1 cellular context compared by ENCODE assay signal in genomic region chr12:49623142-49623899, GRCh38.
A peak's percentile ranks its signal among the peaks of the same experiment; 100 is the strongest.
TF ChIP-seq lines count a peak whose summit lies in the region.

PRPF40B (plus strand) TSS chr12:49623561; CDS start chr12:49623591, 30 bp downstream.

TF ChIP-seq in HepG2, 621 proteins besides CTCF, POLR2A, EP300 and RAD21 (continued from another document and continues in another):
- TF ChIP-seq AFF4 (CRISPR knock-in tag; IDR thresholded peaks at IDR 0.05) (no peak), ARID2 (CRISPR knock-in tag; IDR thresholded peaks at IDR 0.05; ENCODE audit: borderline replicate concordance) (no peak), ATM (IDR thresholded peaks at IDR 0.05; ENCODE audit: borderline replicate concordance) (no peak), ZNF891 (CRISPR knock-in tag; IDR thresholded peaks at IDR 0.05) (0 out of 2 replicates have a peak, but pooled peaks have one; percentile 40), NCOA5 (CRISPR knock-in tag; IDR thresholded peaks at IDR 0.05) (no peak), MAFF (IDR thresholded peaks at IDR 0.05; ENCODE audit: low read depth, low read length) (no peak), ZNF7 (CRISPR knock-in tag; IDR thresholded peaks at IDR 0.05) (no peak), RBM39 (IDR thresholded peaks at IDR 0.05; ENCODE audit: low read depth, low read length, poor library complexity, severe bottlenecking) (no peak), STAT5B (CRISPR knock-in tag; IDR thresholded peaks at IDR 0.05) (no peak), TOPORS (CRISPR knock-in tag; IDR thresholded peaks at IDR 0.05) (peak; percentile 49; the same call in 1 of the 2 replicates), XRCC5 (optimal IDR thresholded peaks at IDR 0.05; ENCODE audit: low read length) (peak; percentile 30), ZSCAN21 (CRISPR knock-in tag; IDR thresholded peaks at IDR 0.05; ENCODE audit: borderline replicate concordance) (no peak; the same call in 1 of the 2 replicates), ZNF678 (CRISPR knock-in tag; IDR thresholded peaks at IDR 0.05) (no peak), GLI4 (CRISPR knock-in tag; IDR thresholded peaks at IDR 0.05; ENCODE audit: borderline replicate concordance) (no peak), ATAD3A (CRISPR knock-in tag; IDR thresholded peaks at IDR 0.05) (no peak), NFAT5 (CRISPR knock-in tag; IDR thresholded peaks at IDR 0.05) (no peak), SNAPC2 (CRISPR knock-in tag; IDR thresholded peaks at IDR 0.05) (0 out of 2 replicates have a peak, but pooled peaks have one; percentile 27), GTF3A (CRISPR knock-in tag; conservative IDR thresholded peaks at IDR 0.05) (no peak), ZSCAN29 (CRISPR knock-in tag; conservative IDR thresholded peaks at IDR 0.05) (no peak), SRF (IDR thresholded peaks at IDR 0.05; ENCODE audit: low read depth, low read length) (no peak), RBFOX2 (IDR thresholded peaks at IDR 0.05; ENCODE audit: low read depth, low read length) (peak; percentile 79), HNF1B (CRISPR knock-in tag; IDR thresholded peaks at IDR 0.05) (no peak), ZBED4 (CRISPR knock-in tag; IDR thresholded peaks at IDR 0.05; ENCODE audit: borderline replicate concordance) (peak; percentile 66), CSRNP1 (CRISPR knock-in tag; IDR thresholded peaks at IDR 0.05) (peak; percentile 51; the same call in 1 of the 2 replicates), REST (IDR thresholded peaks at IDR 0.05; ENCODE audit: borderline replicate concordance in 1 of 2, low read depth in 1 of 2, low read length in 2 of 2) (no peak), ZNF33B (CRISPR knock-in tag; IDR thresholded peaks at IDR 0.05) (0 out of 2 replicates have a peak, but pooled peaks have one; percentile 17), NBN (conservative IDR thresholded peaks at IDR 0.05) (no peak), HNF1A (IDR thresholded peaks at IDR 0.05; ENCODE audit: low read depth) (no peak), HNF1A (CRISPR knock-in tag; IDR thresholded peaks at IDR 0.05; ENCODE audit: borderline replicate concordance) (peak; percentile 44; the same call in 1 of the 2 replicates)
